8 cellular contexts compared by ENCODE assay signal in the genomic region with DNA sequence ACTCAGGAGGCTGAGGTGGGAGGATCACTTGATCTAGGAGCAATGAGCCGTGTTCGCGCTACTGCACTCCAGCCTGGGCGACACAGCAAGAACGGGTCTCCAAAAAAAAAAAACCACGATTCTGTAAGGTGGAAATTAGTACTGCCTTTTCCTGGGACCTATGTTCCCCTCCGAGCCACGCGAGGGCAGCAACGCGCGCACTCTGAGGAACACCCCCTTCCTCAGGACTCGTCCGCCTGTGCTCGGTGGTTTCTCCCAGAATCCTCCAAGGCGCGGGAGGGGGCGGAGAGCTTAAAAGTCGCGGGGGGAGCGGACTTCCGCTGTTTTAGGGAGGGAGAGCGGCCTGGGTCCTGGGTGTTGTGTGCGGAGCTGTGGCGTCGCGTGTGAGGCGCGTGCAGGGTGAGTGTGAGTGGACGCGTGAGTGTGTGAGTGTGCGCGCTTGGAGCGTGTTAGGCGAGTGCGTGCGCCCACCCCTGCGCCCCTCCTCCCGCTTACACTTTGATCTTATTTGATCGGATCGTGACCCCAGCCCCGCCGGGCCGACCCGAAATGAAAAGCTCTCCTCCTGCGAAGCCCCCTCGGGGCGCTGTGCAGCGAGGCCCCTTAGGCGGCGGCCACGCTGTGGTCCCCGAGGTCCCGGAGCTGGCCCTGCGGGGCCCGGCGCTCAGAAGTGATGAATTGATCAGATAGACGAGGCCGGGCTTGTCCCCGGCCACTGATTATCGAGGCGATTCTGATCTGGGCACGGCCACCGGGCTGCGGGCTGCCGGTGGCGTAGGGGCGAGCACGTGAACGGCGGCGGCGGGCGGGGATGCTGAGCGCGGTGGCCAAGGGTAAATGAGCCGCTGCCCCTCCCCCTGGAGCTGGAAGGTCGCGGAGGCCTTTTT. TPM values are rescaled to one million over a fixed set of nuclear protein-coding genes. Genes with fewer than 3 reads are reported as not detected.
DNase-seq lines count a peak whose midpoint lies in the region; ATAC-seq and TF ChIP-seq lines count a peak whose summit lies in the region.

No MANE protein-coding gene starts in this region.

- POLR2A ChIA-PET in AG04450 (lab: Yijun Ruan, JAX) = interaction anchor here (0.6 to 2.3 kb wide), 34 partner anchors 9 to 562 kb away, joined by 3 to 55 read pairs (median 4); partner anchors contain the start of genes PRPF38B, SARS1, TAF13 and TMEM167B

- CTCF ChIA-PET in AG04450 (lab: Charles Lee) = interaction anchor here (0.6 to 5.1 kb wide), 38 partner anchors 9 to 429 kb away, joined by 3 to 62 read pairs (median 4); partner anchors contain the start of genes ELAPOR1, SARS1, TAF13 and TMEM167B

- DNase-seq in AG04450 (ENCODE audit: low read depth, low spot score) (peak; percentile 94), NCI-H2196 treated with DMSO at 0.1 percent for 48 hours (lab: John Stamatoyannopoulos, UW; ENCODE audit: unreplicated experiment) (peak; percentile 90), cardiac fibroblast (ENCODE audit: low read depth in 2 of 2) (peak; percentile 98 to 99), iris pigment epithelial cell (ENCODE audit: low read depth) (peak; percentile 97)
- peak; percentile 95 to 96 for DNase-seq in stimulated activated CD4-positive, alpha-beta T cell treated with anti-CD3 and anti-CD28 coated beads, Interleukin-12 subunit alpha, Interleukin-12 subunit beta, amount 100 ng/mL, for 24 hours (ENCODE audit: low read depth in 2 of 2)

- peak overlapping the region; percentile 75 for H3K27ac ChIP-seq in AG04450 (ENCODE audit: low read depth, low read length)

- peak; percentile 84 for TF ChIP-seq CTCF in AG04450 (IDR thresholded peaks at IDR 0.05; ENCODE audit: low read depth, low read length)
- TF ChIP-seq CTCF in WI38 (IDR thresholded peaks at IDR 0.05; ENCODE audit: low read depth, low read length) = peak; percentile 79
- peak; percentile 83 for TF ChIP-seq CTCF in cardiac fibroblast (IDR thresholded peaks at IDR 0.05; ENCODE audit: low read depth, low read length)

- H3K4me3 ChIP-seq in AG04450 (ENCODE audit: low read depth, low read length) (peak overlapping the region; percentile 97), WI38 (ENCODE audit: low read depth, low read length) (peak overlapping the region; percentile 94), cardiac fibroblast (replicated peaks in 1 of 2; ENCODE audit: low read depth in 2 of 2, low read length in 2 of 2) (peak overlapping the region; percentile 94 to 96)

- H3K27me3 ChIP-seq in AG04450 (ENCODE audit: control insufficient read depth, insufficient read depth, low read length) = no peaks in the 10 kb centered on the region

- peaks cover 3% of the 10 kb centered on the region; the same call in 1 of the 2 replicates for H3K9me3 ChIP-seq in AG04450 (ENCODE audit: control insufficient read depth, insufficient read depth, low read length)

- ATAC-seq in GM18870 (IDR thresholded peaks at IDR 0.05; ENCODE audit: unreplicated experiment) (peak; percentile 68), HG03135 (IDR thresholded peaks at IDR 0.05; ENCODE audit: unreplicated experiment) (peak; percentile 87)

RNA-seq across cellular contexts. Expression of gene TMEM167B, which starts 9.6 kb away (rescaled TPM):
- 38.8 and 39.0 TPM in 2 replicates for polyA plus RNA-seq in AG04450 (2011; rRNA removed)
- polyA minus RNA-seq in AG04450 (2011; rRNA and poly(A)+ RNA removed) = 16.9 and 20.0 TPM in 2 replicates

RNA-seq across cellular contexts. Expression of gene ELAPOR1, which starts 13.8 kb away (rescaled TPM):
- polyA plus RNA-seq in AG04450 (2011; rRNA removed) = 0.88 and 0.94 TPM in 2 replicates
- polyA minus RNA-seq in AG04450 (2011; rRNA and poly(A)+ RNA removed) = 1.2 and 1.3 TPM in 2 replicates

RNA-seq across cellular contexts. Expression of gene TAF13, which starts 24.3 kb away (rescaled TPM):
- 61.8 and 81.9 TPM in 2 replicates for polyA plus RNA-seq in AG04450 (2011; rRNA removed)
- 21.5 and 42.1 TPM in 2 replicates for polyA minus RNA-seq in AG04450 (2011; rRNA and poly(A)+ RNA removed)

RNA-seq across cellular contexts. Expression of gene WDR47, which starts 58.2 kb away (rescaled TPM):
- 14.6 and 23.1 TPM in 2 replicates for polyA plus RNA-seq in AG04450 (2011; rRNA removed)
- polyA minus RNA-seq in AG04450 (2011; rRNA and poly(A)+ RNA removed) = 10.8 and 19.0 TPM in 2 replicates

Comparison
In these comparisons a context has a peak if more than half of its experiments do, and no peak if none do; other contexts are left out.
1. Peak in every context shown above with its lines: DNase-seq, ATAC-seq, H3K4me3 ChIP-seq and H3K27ac ChIP-seq.